In genomic region chr11:119405986-119406385, GRCh38 we compare ENCODE assay signal across 29 cellular contexts. TPM values are rescaled to one million over a fixed set of nuclear protein-coding genes. Genes with fewer than 3 reads are reported as not detected.
"Had no signal": no experiment of that assay in that cellular context is flagged by ENCODE, and none has a peak within 500 bp of the region (broad histone marks: within the 10 kb centered on the region; RNA-seq: fewer than 3 reads in every experiment).

No MANE protein-coding gene starts in this region.

- H3K4me3 Mint-ChIP-seq: activated CD4-positive, alpha-beta T cell treated with anti-CD3 and anti-CD28 coated beads, Interleukin-2, amount 10 ng/mL, durations not matched to agents 24 days and 14 days; activated CD8-positive, alpha-beta memory T cell treated with anti-CD3 and anti-CD28 coated beads, Interleukin-2, amount 10 ng/mL, durations not matched to agents 7 days and 5 days; activated CD8-positive, alpha-beta T cell treated with anti-CD3 and anti-CD28 coated beads for 36 hours; activated naive CD8-positive, alpha-beta T cell treated with anti-CD3 and anti-CD28 coated beads, Interleukin-2, amount 50 U/mL, for 24 hours; activated T-helper 1 cell treated with anti-CD3 and anti-CD28 coated beads, Interleukin-12 subunit alpha, Interleukin-12 subunit beta, Interleukin-2, Interleukin-4 antibody, amounts not matched to agents 30 ng/mL and 10 ng/mL and 1 ng/mL, durations not matched to agents 14 hours and 24 hours and 36 hours; brain; dendritic cell treated with granulocyte-macrophage colony-stimulating factor and Interleukin-4, amounts not matched to agents 40 ng/mL and 50 ng/mL, for 4 days; memory B cell; nephron progenitor cell; stimulated activated effector memory CD8-positive, alpha-beta T cell treated with anti-CD3 and anti-CD28 coated beads, Interleukin-12 subunit alpha, Interleukin-12 subunit beta, amount 100 ng/mL, for 72 hours; T-helper 17 cell had no signal

- H3K4me1 Mint-ChIP-seq: activated CD4-positive, alpha-beta T cell treated with anti-CD3 and anti-CD28 coated beads, Interleukin-2, amount 10 ng/mL, durations not matched to agents 24 days and 14 days; activated CD8-positive, alpha-beta memory T cell treated with anti-CD3 and anti-CD28 coated beads, Interleukin-2, amount 10 ng/mL, durations not matched to agents 7 days and 5 days; activated naive CD8-positive, alpha-beta T cell treated with anti-CD3 and anti-CD28 coated beads, Interleukin-2, amount 50 U/mL, for 24 hours; memory B cell; nephron progenitor cell; stimulated activated effector memory CD8-positive, alpha-beta T cell treated with anti-CD3 and anti-CD28 coated beads, Interleukin-12 subunit alpha, Interleukin-12 subunit beta, amount 100 ng/mL, for 72 hours had no signal

- H3K36me3 Mint-ChIP-seq: activated CD8-positive, alpha-beta memory T cell treated with anti-CD3 and anti-CD28 coated beads, Interleukin-2, amount 10 ng/mL, durations not matched to agents 7 days and 5 days; memory B cell; stimulated activated effector memory CD8-positive, alpha-beta T cell treated with anti-CD3 and anti-CD28 coated beads, Interleukin-12 subunit alpha, Interleukin-12 subunit beta, amount 100 ng/mL, for 72 hours had no signal

- H3K27me3 Mint-ChIP-seq: T-helper 17 cell had no signal

- ATAC-seq: activated CD8-positive, alpha-beta memory T cell treated with anti-CD3 and anti-CD28 coated beads, Interleukin-2, amount 10 ng/mL, durations not matched to agents 7 days and 5 days; activated CD8-positive, alpha-beta T cell treated with anti-CD3 and anti-CD28 coated beads for 36 hours; activated naive CD8-positive, alpha-beta T cell treated with anti-CD3 and anti-CD28 coated beads, Interleukin-2, amount 50 U/mL, for 24 hours; heart right ventricle; left colon; mucosa of descending colon; right lobe of liver; stimulated activated effector memory CD8-positive, alpha-beta T cell treated with anti-CD3 and anti-CD28 coated beads, Interleukin-12 subunit alpha, Interleukin-12 subunit beta, amount 100 ng/mL, for 72 hours; T-helper 17 cell had no signal

- H3K27ac Mint-ChIP-seq: activated CD4-positive, alpha-beta T cell treated with anti-CD3 and anti-CD28 coated beads, Interleukin-2, amount 10 ng/mL, durations not matched to agents 24 days and 14 days; activated CD8-positive, alpha-beta memory T cell treated with anti-CD3 and anti-CD28 coated beads, Interleukin-2, amount 10 ng/mL, durations not matched to agents 7 days and 5 days; activated CD8-positive, alpha-beta T cell treated with anti-CD3 and anti-CD28 coated beads for 36 hours; activated naive CD8-positive, alpha-beta T cell treated with anti-CD3 and anti-CD28 coated beads, Interleukin-2, amount 50 U/mL, for 24 hours; activated T-helper 1 cell treated with anti-CD3 and anti-CD28 coated beads, Interleukin-12 subunit alpha, Interleukin-12 subunit beta, Interleukin-2, Interleukin-4 antibody, amounts not matched to agents 30 ng/mL and 10 ng/mL and 1 ng/mL, durations not matched to agents 14 hours and 24 hours and 36 hours; brain; dendritic cell treated with granulocyte-macrophage colony-stimulating factor and Interleukin-4, amounts not matched to agents 40 ng/mL and 50 ng/mL, for 4 days; memory B cell; nephron progenitor cell; stimulated activated effector memory CD8-positive, alpha-beta T cell treated with anti-CD3 and anti-CD28 coated beads, Interleukin-12 subunit alpha, Interleukin-12 subunit beta, amount 100 ng/mL, for 72 hours; T-helper 17 cell had no signal

- DNase-seq: activated CD4-positive, alpha-beta T cell treated with anti-CD3 and anti-CD28 coated beads, Interleukin-2, amount 10 ng/mL, durations not matched to agents 24 days and 14 days; activated CD8-positive, alpha-beta memory T cell treated with anti-CD3 and anti-CD28 coated beads, Interleukin-2, amount 10 ng/mL, durations not matched to agents 7 days and 5 days; activated CD8-positive, alpha-beta T cell treated with anti-CD3 and anti-CD28 coated beads for 36 hours; activated gamma-delta T cell; activated naive CD4-positive, alpha-beta T cell treated with anti-CD3 and anti-CD28 coated beads, Interleukin-2, amount 50 U/mL, for 16 hours; activated naive CD8-positive, alpha-beta T cell treated with anti-CD3 and anti-CD28 coated beads, Interleukin-2, amount 50 U/mL, for 24 hours; anterior cingulate cortex; effector CD4-positive, alpha-beta T cell; heart right ventricle; left colon; mucosa of descending colon; nephron progenitor cell; right lobe of liver; small intestine; stimulated activated CD4-positive, alpha-beta T cell treated with anti-CD3 and anti-CD28 coated beads, Interleukin-2, amount 100 ng/mL, for 24 hours; stomach; T-helper 17 cell; transverse colon; uterus had no signal

- H3K9me3 Mint-ChIP-seq: activated CD4-positive, alpha-beta T cell treated with anti-CD3 and anti-CD28 coated beads, Interleukin-2, amount 10 ng/mL, durations not matched to agents 24 days and 14 days; dendritic cell treated with granulocyte-macrophage colony-stimulating factor and Interleukin-4, amounts not matched to agents 40 ng/mL and 50 ng/mL, for 4 days; stimulated activated effector memory CD8-positive, alpha-beta T cell treated with anti-CD3 and anti-CD28 coated beads, Interleukin-12 subunit alpha, Interleukin-12 subunit beta, amount 100 ng/mL, for 72 hours had no signal

RNA-seq across cellular contexts. Expression of gene MFRP, which starts 59.5 kb away (rescaled TPM):
- total RNA-seq: activated CD4-positive, alpha-beta T cell treated with anti-CD3 and anti-CD28 coated beads, Interleukin-2, amount 10 ng/mL, durations not matched to agents 24 days and 14 days; activated CD8-positive, alpha-beta memory T cell treated with anti-CD3 and anti-CD28 coated beads, Interleukin-2, amount 10 ng/mL, durations not matched to agents 7 days and 5 days; activated CD8-positive, alpha-beta T cell treated with anti-CD3 and anti-CD28 coated beads for 36 hours; activated T-helper 1 cell treated with anti-CD3 and anti-CD28 coated beads, Interleukin-12 subunit alpha, Interleukin-12 subunit beta, Interleukin-2, Interleukin-4 antibody, amounts not matched to agents 30 ng/mL and 10 ng/mL and 1 ng/mL, durations not matched to agents 14 hours and 24 hours and 36 hours; cardiac septum; fibroblast of villous mesenchyme; heart right ventricle; left colon; lower leg skin; mucosa of descending colon; right lobe of liver; stomach; T-helper 17 cell had no signal
- polyA plus RNA-seq: esophagus, keratinocyte, stomach had no signal
